36 cellular contexts compared by ENCODE assay signal in genomic region chr20:62940875-62941274, GRCh38. TPM values are rescaled to one million over a fixed set of nuclear protein-coding genes. Genes with fewer than 3 reads are reported as not detected.
A peak's percentile ranks its signal among the peaks of the same experiment; 100 is the strongest.
DNase-seq lines count a peak whose midpoint lies in the region; ATAC-seq, FAIRE-seq and TF ChIP-seq lines count a peak whose summit lies in the region.
"Had no signal": no experiment of that assay in that cellular context is flagged by ENCODE, and none has a peak within 500 bp of the region (broad histone marks: within the 10 kb centered on the region; RNA-seq: fewer than 3 reads in every experiment).

No MANE protein-coding gene starts in this region.

- in situ Hi-C loops in Panc1 (cut with HindIII; ENCODE audit: low pct_unique_long_range_greater_than_20kb, low sequenced_read_pairs) = no loop called here

- no peak overlapping the region for H3K4me3 Mint-ChIP-seq in activated T-cell treated with anti-CD3 and anti-CD28 coated beads, Interleukin-2, amount 50 U/mL, for 24 hours
- H3K4me3 Mint-ChIP-seq in activated T-cell treated with anti-CD3 and anti-CD28 coated beads, Interleukin-2, amount 50 U/mL, for 4 hours = no peak overlapping the region

- CTCF ChIA-PET in Panc1 (lab: Charles Lee) = no interaction called here
- CTCF ChIA-PET in H1 (lab: Charles Lee; ENCODE audit: partially characterized antibody) = interaction anchor here (0.9 to 1.3 kb wide), 2 partner anchors 12 to 30 kb away, joined by 3 read pairs; partner anchors contain the start of gene SLC17A9

- no peak overlapping the region for H4K91ac ChIP-seq in H1 (replicated peaks; ENCODE audit: insufficient read length, low read length)

- H3K36me3 Mint-ChIP-seq in activated T-cell treated with anti-CD3 and anti-CD28 coated beads, Interleukin-2, amount 50 U/mL, for 24 hours (ENCODE audit: low read depth) = peaks cover 78% of the 10 kb centered on the region
- peaks cover 25% of the 10 kb centered on the region for H3K36me3 Mint-ChIP-seq in activated T-cell treated with anti-CD3 and anti-CD28 coated beads, Interleukin-2, amount 50 U/mL, for 4 hours (ENCODE audit: insufficient read depth)

- no peak overlapping the region for H2AK5ac ChIP-seq in H1 (ENCODE audit: low read depth, low read length)

- no peak overlapping the region for H3K23ac ChIP-seq in H1 (ENCODE audit: insufficient read length)

- H2BK120ac ChIP-seq in H1 (replicated peaks; ENCODE audit: low read depth, low read length) = no peak overlapping the region

- no peak for TF ChIP-seq EP300 in H1 (IDR thresholded peaks at IDR 0.05; ENCODE audit: borderline replicate concordance in 1 of 2, low read depth in 2 of 2, low read length in 2 of 2)

- H3K56ac ChIP-seq in H1 (replicated peaks; ENCODE audit: insufficient read length, low read depth, low read length) = no peak overlapping the region

- peaks cover 15 to 20% of the 10 kb centered on the region in 2 experiments for H4K20me1 ChIP-seq in H1 (replicated peaks in 1 of 2; ENCODE audit: control insufficient read depth in 1 of 2, insufficient read depth in 2 of 2, low read length in 2 of 2)

- H3K4ac ChIP-seq in H1 (replicated peaks; ENCODE audit: insufficient read length, low read depth, low read length) = no peak overlapping the region

- no peak overlapping the region for H2BK20ac ChIP-seq in H1 (ENCODE audit: low read length)

- peaks cover 10% of the 10 kb centered on the region for H3K36me3 ChIP-seq in Panc1 (ENCODE audit: control insufficient read depth, insufficient read depth, low read length)
- peaks cover 26 to 42% (median 32%) of the 10 kb centered on the region in 4 experiments for H3K36me3 ChIP-seq in H1 (ENCODE audit: control insufficient read depth in 2 of 4, insufficient read depth in 4 of 4, low read length in 3 of 4)
- H3K36me3 ChIP-seq in right atrium auricular region = peaks cover 40% of the 10 kb centered on the region

- FAIRE-seq in H1 (lab: Jason Lieb, UNC) = no peak
- FAIRE-seq: A204.1, H54, keratinocyte, small intestine had no signal

- H2AFZ ChIP-seq in H1 (ENCODE audit: low read length) = no peak overlapping the region

- peaks cover 37% of the 10 kb centered on the region for H3K4me1 Mint-ChIP-seq in activated T-cell treated with anti-CD3 and anti-CD28 coated beads, Interleukin-2, amount 50 U/mL, for 24 hours (ENCODE audit: low read depth)
- H3K4me1 Mint-ChIP-seq in activated T-cell treated with anti-CD3 and anti-CD28 coated beads, Interleukin-2, amount 50 U/mL, for 4 hours (ENCODE audit: low read depth) = peaks cover 33% of the 10 kb centered on the region

- peaks cover 3% of the 10 kb centered on the region for H3K79me1 ChIP-seq in H1 (ENCODE audit: low read depth, low read length)

- H2BK15ac ChIP-seq in H1 (ENCODE audit: low read length) = no peak overlapping the region

- no peak for TF ChIP-seq RAD21 in H1 (IDR thresholded peaks at IDR 0.05 in 1 of 2, conservative IDR thresholded peaks at IDR 0.05 in 1 of 2; ENCODE audit: low read depth in 2 of 2, low read length in 2 of 2)

- no peak overlapping the region for H3K18ac ChIP-seq in H1 (ENCODE audit: extremely low read depth, low read length)

- intact Hi-C loops in Panc1 (cut with micrococcal nuclease; ENCODE audit: unreplicated experiment) (no loop called here), sciatic nerve (cut with DNase I) (no loop called here)

- WGBS in H1 (ENCODE audit: extremely low coverage in 1 of 2, insufficient coverage in 1 of 2, insufficient read length in 1 of 2, insufficient replicate concordance in 2 of 2, low coverage in 1 of 2, low lambda C conversion rate in 2 of 2, missing lambda C conversion rate in 1 of 2), 2 experiments = 83% methylated on average over 8 of the region's 8 CpGs; no CpG with 5 or more reads in 1 of the 2 experiments

- TF ChIP-seq CTCF in Panc1 (IDR thresholded peaks at IDR 0.05) (no peak), H1 (IDR thresholded peaks at IDR 0.05; ENCODE audit: control extremely low read depth in 1 of 3, insufficient read depth in 1 of 3, low read depth in 1 of 3, low read length in 3 of 3) (no peak), right atrium auricular region (IDR thresholded peaks at IDR 0.05) (no peak)

- no peak overlapping the region for H3K14ac ChIP-seq in H1 (ENCODE audit: insufficient read length)

- H4K5ac ChIP-seq in H1 (ENCODE audit: insufficient read length, low read depth, low read length) = no peak overlapping the region

- H3K4me3 ChIP-seq in Panc1 (ENCODE audit: low read depth in 2 of 2, low read length in 2 of 2) (no peak overlapping the region), H1 (ENCODE audit: extremely low read depth in 1 of 4, insufficient read depth in 2 of 4, low read depth in 3 of 4, low read length in 4 of 4) (no peak overlapping the region), right atrium auricular region (no peak overlapping the region)
- H3K4me3 ChIP-seq: esophagus squamous epithelium, heart left ventricle, testis, vagina had no signal

- H3K4me1 ChIP-seq in Panc1 (ENCODE audit: control insufficient read depth, insufficient read depth, low read length) (peaks cover 16% of the 10 kb centered on the region), H1 (replicated peaks in 1 of 4; ENCODE audit: control insufficient read depth in 3 of 4, insufficient read depth in 4 of 4, low read length in 3 of 4) (peaks cover 0 to 9% (median 2%) of the 10 kb centered on the region in 4 experiments; a peak in 4 of 7 replicates), right atrium auricular region (peaks cover 0 to 43% of the 10 kb centered on the region in 2 donors)

- peaks cover 11% of the 10 kb centered on the region; the same call in 1 of the 2 replicates for H3K23me2 ChIP-seq in H1 (ENCODE audit: low read depth, low read length)

- H3K4me2 ChIP-seq in H1 (ENCODE audit: insufficient read depth in 1 of 2, low read depth in 2 of 2, low read length in 2 of 2) = no peak overlapping the region

- TF ChIP-seq POLR2A in H1 (IDR thresholded peaks at IDR 0.05; ENCODE audit: control extremely low read depth in 1 of 2, low read depth in 2 of 2, low read length in 2 of 2) = no peak

- no TSS peak for BruUV-seq in Panc1 (replicated peaks; lab: Mats Ljungman, UMichigan)

- DNase-seq in activated T-cell treated with anti-CD3 and anti-CD28 coated beads, Interleukin-2, amount 50 U/mL, for 24 hours = no peak
- no peak for DNase-seq in activated T-cell treated with anti-CD3 and anti-CD28 coated beads, Interleukin-2, amount 50 U/mL, for 4 hours
- DNase-seq in Panc1 (ENCODE audit: low read depth, low spot score) (no peak), H1 (ENCODE audit: low read depth in 1 of 2, low spot score in 2 of 2) (no peak), sciatic nerve (ENCODE audit: low spot score) (peak; percentile 41), pons (ENCODE audit: low spot score) (no peak), right atrium auricular region (ENCODE audit: low spot score) (no peak), dedifferentiated amniotic fluid mesenchymal stem cell (ENCODE audit: extremely low spot score) (no peak)
- DNase-seq: activated CD8-positive, alpha-beta memory T cell treated with anti-CD3 and anti-CD28 coated beads for 24 hours; activated naive CD4-positive, alpha-beta T cell; amniotic stem cell; brain microvascular endothelial cell; CD4-positive, CD25-positive, alpha-beta regulatory T cell; cerebellar nuclear complex; DMS79 treated with DMSO at 0.1 percent for 48 hours; dorsolateral prefrontal cortex; esophagus squamous epithelium; foreskin keratinocyte; GF-D8; left ventricle myocardium superior; naive thymus-derived CD4-positive, alpha-beta T cell; NCI-H1092; NCI-H1694; NCI-H2171; NCI-H510A; occipital lobe; small intestine; stimulated activated naive CD8-positive, alpha-beta T cell treated with anti-CD3 and anti-CD28 coated beads, Interleukin-15, Interleukin-2, amounts not matched to agents 100 U/mL and 50 U/mL, for 24 hours; T-helper 1 cell; testis had no signal

- H3K27ac ChIP-seq in Panc1 (ENCODE audit: low read length) (0 out of 2 replicates have a peak overlapping the region, but pooled peaks have one; percentile 17), H1 (ENCODE audit: low read depth, low read length) (no peak overlapping the region), right atrium auricular region (no peak overlapping the region)
- H3K27ac ChIP-seq: brain microvascular endothelial cell, esophagus squamous epithelium, foreskin keratinocyte, testis, vagina had no signal

- POLR2A ChIA-PET in Panc1 (lab: Charles Lee) (no interaction called here), H1 (lab: Charles Lee; ENCODE audit: partially characterized antibody) (interaction anchor here (19.4 kb wide), 1 partner anchor 21 kb away, joined by 363 read pairs; the partner anchor contains the start of gene DIDO1)

- no peak for ATAC-seq in activated T-cell treated with anti-CD3 and anti-CD28 coated beads, Interleukin-2, amount 50 U/mL, for 4 hours
- ATAC-seq in Panc1 = no peak
- no peak for ATAC-seq in sciatic nerve
- ATAC-seq: foreskin keratinocyte; heart left ventricle; left ventricle myocardium superior; naive thymus-derived CD4-positive, alpha-beta T cell; stimulated activated naive CD8-positive, alpha-beta T cell treated with anti-CD3 and anti-CD28 coated beads, Interleukin-15, Interleukin-2, amounts not matched to agents 100 U/mL and 50 U/mL, for 24 hours had no signal

- H3K27me3 Mint-ChIP-seq in activated T-cell treated with anti-CD3 and anti-CD28 coated beads, Interleukin-2, amount 50 U/mL, for 24 hours = no peaks in the 10 kb centered on the region
- H3K27me3 Mint-ChIP-seq in activated T-cell treated with anti-CD3 and anti-CD28 coated beads, Interleukin-2, amount 50 U/mL, for 4 hours (ENCODE audit: low read depth) = no peaks in the 10 kb centered on the region
- H3K27me3 Mint-ChIP-seq: naive thymus-derived CD4-positive, alpha-beta T cell had no signal

- H3K27me3 ChIP-seq in Panc1 (ENCODE audit: control insufficient read depth, insufficient read depth, low read length) (no peaks in the 10 kb centered on the region), H1 (replicated peaks in 1 of 4; ENCODE audit: control insufficient read depth in 3 of 4, extremely low read depth in 1 of 4, insufficient read depth in 3 of 4, low read length in 3 of 4) (no peaks in the 10 kb centered on the region), right atrium auricular region (no peaks in the 10 kb centered on the region)
- H3K27me3 ChIP-seq: brain microvascular endothelial cell, dorsolateral prefrontal cortex, esophagus squamous epithelium, foreskin keratinocyte, heart left ventricle, testis, vagina had no signal

- H3K27ac Mint-ChIP-seq in activated T-cell treated with anti-CD3 and anti-CD28 coated beads, Interleukin-2, amount 50 U/mL, for 24 hours = peak overlapping the region; percentile 44

- no peaks in the 10 kb centered on the region for H3K9me3 Mint-ChIP-seq in activated T-cell treated with anti-CD3 and anti-CD28 coated beads, Interleukin-2, amount 50 U/mL, for 24 hours
- H3K9me3 Mint-ChIP-seq in activated T-cell treated with anti-CD3 and anti-CD28 coated beads, Interleukin-2, amount 50 U/mL, for 4 hours = no peaks in the 10 kb centered on the region
- H3K9me3 Mint-ChIP-seq: CD4-positive, CD25-positive, alpha-beta regulatory T cell; naive thymus-derived CD4-positive, alpha-beta T cell had no signal

- H4K8ac ChIP-seq in H1 (ENCODE audit: extremely low read depth, insufficient read depth, low read length) = no peak overlapping the region

- peaks cover 44 to 76% of the 10 kb centered on the region in 2 experiments for H3K79me2 ChIP-seq in H1 (ENCODE audit: control insufficient read depth in 1 of 2, insufficient read depth in 2 of 2, low read length in 2 of 2)

- no peak overlapping the region for H3K9ac ChIP-seq in H1 (replicated peaks in 1 of 4; ENCODE audit: extremely low read depth in 1 of 4, low read depth in 3 of 4, low read length in 3 of 4)

- H2BK12ac ChIP-seq in H1 (ENCODE audit: low read depth, low read length) = 0 out of 2 replicates have a peak overlapping the region, but pooled peaks have one; percentile 13

- H3K9me3 ChIP-seq in Panc1 (ENCODE audit: control insufficient read depth, insufficient read depth, low read depth, low read length) = no peaks in the 10 kb centered on the region
- H3K9me3 ChIP-seq in H1 (ENCODE audit: insufficient read depth in 2 of 2, low read depth in 1 of 2, low read length in 1 of 2) = no peaks in the 10 kb centered on the region
- no peaks in the 10 kb centered on the region for H3K9me3 ChIP-seq in right atrium auricular region
- H3K9me3 ChIP-seq: esophagus squamous epithelium, heart left ventricle, testis, vagina had no signal

- no peak overlapping the region for H2BK5ac ChIP-seq in H1 (ENCODE audit: low read depth, low read length)

RNA-seq across cellular contexts. Expression of gene GID8, which starts 2.9 kb away (rescaled TPM):
- 10 to 100 TPM; 42.7 to 52.9 (median 47.4) TPM for total RNA-seq in activated T-cell treated with anti-CD3 and anti-CD28 coated beads, Interleukin-2, amount 50 U/mL, for 4 hours
- total RNA-seq in Panc1 (2021; ENCODE audit: unreplicated experiment) (37.3 TPM), sciatic nerve (27.2 TPM), right atrium auricular region (10 to 100 TPM; 16.8 to 18.7 TPM)
- 27.2 TPM for polyA plus RNA-seq in Panc1 (2012; ENCODE audit: insufficient read length)
- 72.9 and 73.1 TPM in 2 replicates for total RNA-seq in H1 (2021; fragmentation: NEBNext Ultra II Directional; extraction: Animal tissue kit (Norgen Biotek cat#: 25700))
- 39.7 and 40.7 TPM in 2 replicates for polyA plus RNA-seq in H1 (2011; rRNA removed)
- 44.1 TPM for polyA plus RNA-seq in H1 (2011; cell fraction: cytosol; rRNA removed)
- polyA plus RNA-seq in H1 (2011; cell fraction: nucleus; rRNA removed) = 33.3 TPM
- polyA plus RNA-seq in H1 (2012, experiment 1 of 2) = 43.9 to 48.5 TPM (median 46.8 TPM) in 4 replicates
- polyA plus RNA-seq in H1 (2012, experiment 2 of 2) = 28.5 TPM
- 46.0 TPM for polyA plus RNA-seq in H1 (2013, experiment 1 of 2)
- 45.2 TPM for polyA plus RNA-seq in H1 (2013, experiment 2 of 2)
- polyA minus RNA-seq in H1 (2011; rRNA and poly(A)+ RNA removed) = 51.3 and 52.9 TPM in 2 replicates
- 29.9 TPM for polyA minus RNA-seq in H1 (2011; cell fraction: cytosol; rRNA and poly(A)+ RNA removed)
- polyA minus RNA-seq in H1 (2011; cell fraction: nucleus; rRNA and poly(A)+ RNA removed) = 23.9 TPM

RNA-seq across cellular contexts. Expression of gene SLC17A9, which starts 11.6 kb away (rescaled TPM):
- 10 to 100 TPM in 2 of 3 donors, 1 to 10 TPM in 1; 6.8 to 16.1 (median 13.3) TPM for total RNA-seq in activated T-cell treated with anti-CD3 and anti-CD28 coated beads, Interleukin-2, amount 50 U/mL, for 4 hours
- 0.28 TPM for total RNA-seq in Panc1 (2021; ENCODE audit: unreplicated experiment)
- not detected for polyA plus RNA-seq in Panc1 (2012; ENCODE audit: insufficient read length)
- 31.1 and 35.2 TPM in 2 replicates for total RNA-seq in H1 (2021; fragmentation: NEBNext Ultra II Directional; extraction: Animal tissue kit (Norgen Biotek cat#: 25700))
- polyA plus RNA-seq in H1 (2011; rRNA removed) = 23.5 and 39.6 TPM in 2 replicates
- 26.0 TPM for polyA plus RNA-seq in H1 (2011; cell fraction: cytosol; rRNA removed)
- polyA plus RNA-seq in H1 (2011; cell fraction: nucleus; rRNA removed) = 178 TPM
- 15.9 to 29.2 TPM (median 25.3 TPM) in 4 replicates for polyA plus RNA-seq in H1 (2012, experiment 1 of 2)
- polyA plus RNA-seq in H1 (2012, experiment 2 of 2) = 17.4 TPM
- 44.3 TPM for polyA plus RNA-seq in H1 (2013, experiment 1 of 2)
- polyA plus RNA-seq in H1 (2013, experiment 2 of 2) = 44.7 TPM
- 6.0 and 6.5 TPM in 2 replicates for polyA minus RNA-seq in H1 (2011; rRNA and poly(A)+ RNA removed)
- polyA minus RNA-seq in H1 (2011; cell fraction: cytosol; rRNA and poly(A)+ RNA removed) = 10.4 TPM
- polyA minus RNA-seq in H1 (2011; cell fraction: nucleus; rRNA and poly(A)+ RNA removed) = 14.7 TPM
- 3.8 TPM for total RNA-seq in sciatic nerve
- total RNA-seq in right atrium auricular region = 1 to 10 TPM; 1.3 to 1.8 TPM
- total RNA-seq: HT1080 had no signal
- polyA plus RNA-seq: keratinocyte had no signal

RNA-seq across cellular contexts. Expression of gene DIDO1, which starts 14.6 kb away (rescaled TPM):
- total RNA-seq in activated T-cell treated with anti-CD3 and anti-CD28 coated beads, Interleukin-2, amount 50 U/mL, for 4 hours = 10 to 100 TPM; 44.9 to 49.9 (median 47.4) TPM
- total RNA-seq in Panc1 (2021; ENCODE audit: unreplicated experiment) = 57.3 TPM
- polyA plus RNA-seq in Panc1 (2012; ENCODE audit: insufficient read length) = 33.9 TPM
- total RNA-seq in H1 (2021; fragmentation: NEBNext Ultra II Directional; extraction: Animal tissue kit (Norgen Biotek cat#: 25700)) = 82.8 and 83.2 TPM in 2 replicates
- polyA plus RNA-seq in H1 (2011; rRNA removed) = 53.6 and 58.8 TPM in 2 replicates
- polyA plus RNA-seq in H1 (2011; cell fraction: cytosol; rRNA removed) = 66.3 TPM
- polyA plus RNA-seq in H1 (2011; cell fraction: nucleus; rRNA removed) = 116 TPM
- polyA plus RNA-seq in H1 (2012, experiment 1 of 2) = 47.3 to 53.1 TPM (median 49.3 TPM) in 4 replicates
- polyA plus RNA-seq in H1 (2012, experiment 2 of 2) = 13.9 TPM
- polyA plus RNA-seq in H1 (2013, experiment 1 of 2) = 63.3 TPM
- polyA plus RNA-seq in H1 (2013, experiment 2 of 2) = 61.2 TPM
- 46.3 and 51.4 TPM in 2 replicates for polyA minus RNA-seq in H1 (2011; rRNA and poly(A)+ RNA removed)
- polyA minus RNA-seq in H1 (2011; cell fraction: cytosol; rRNA and poly(A)+ RNA removed) = 31.8 TPM
- 65.1 TPM for polyA minus RNA-seq in H1 (2011; cell fraction: nucleus; rRNA and poly(A)+ RNA removed)
- 60.9 TPM for total RNA-seq in sciatic nerve
- 10 to 100 TPM; 34.7 to 37.5 TPM for total RNA-seq in right atrium auricular region
